ENCODE assay signal across 17 cellular contexts in genomic region chr6:16199792-16200191, GRCh38. TPM values are rescaled to one million over a fixed set of nuclear protein-coding genes. Genes with fewer than 3 reads are reported as not detected.
DNase-seq lines count a peak whose midpoint lies in the region; ATAC-seq and TF ChIP-seq lines count a peak whose summit lies in the region.
"Had no signal": no experiment of that assay in that cellular context is flagged by ENCODE, and none has a peak within 500 bp of the region (broad histone marks: within the 10 kb centered on the region; RNA-seq: fewer than 3 reads in every experiment).

No MANE protein-coding gene starts in this region.

- CTCF ChIA-PET in OCI-LY7 (lab: Charles Lee; ENCODE audit: unreplicated experiment), result no interaction called here

- H3K9ac ChIP-seq in skeletal muscle satellite cell (ENCODE audit: low read depth, low read length), result no peak overlapping the region

- intact Hi-C loops in OCI-LY7 (cut with micrococcal nuclease; ENCODE audit: unreplicated experiment), result no loop called here

- DNase-seq in HFFc6 (no peak), OCI-LY7 (ENCODE audit: low spot score) (no peak), glutamatergic neuron (peak; percentile 71), Kasumi-1 (lab: John Stamatoyannopoulos, UW) (no peak)
- no peak for DNase-seq in activated CD4-positive, alpha-beta T cell treated with anti-CD3 and anti-CD28 coated beads, Interleukin-2, amount 50 U/mL, for 1 hour
- DNase-seq: activated CD4-positive, alpha-beta T cell treated with anti-CD3 and anti-CD28 coated beads, Interleukin-2, amount 50 U/mL, for 48 hours; activated naive CD4-positive, alpha-beta T cell treated with anti-CD3 and anti-CD28 coated beads, Interleukin-2, amount 50 U/mL, for 16 hours; KG1; NCI-H1048; NCI-H2107; occipital lobe; RPMI8226; stomach had no signal

- ATAC-seq in GM21367 (IDR thresholded peaks at IDR 0.05; ENCODE audit: unreplicated experiment) (no peak), HG03521 (IDR thresholded peaks at IDR 0.05; ENCODE audit: unreplicated experiment) (no peak)

- H3K27me3 Mint-ChIP-seq in HFFc6 (ENCODE audit: insufficient read depth) (peaks cover 23% of the 10 kb centered on the region), glutamatergic neuron (ENCODE audit: unreplicated experiment) (no peaks in the 10 kb centered on the region)

- H3K4me2 ChIP-seq in OCI-LY7 (ENCODE audit: low read length) (peak overlapping the region; percentile 10; the same call in 1 of the 2 replicates), skeletal muscle satellite cell (ENCODE audit: low read length) (peak overlapping the region; percentile 62)

- H3K4me3 ChIP-seq in OCI-LY7 (ENCODE audit: low read depth, low read length, poor library complexity, severe bottlenecking) (no peak overlapping the region), skeletal muscle satellite cell (ENCODE audit: low read length) (no peak overlapping the region)
- H3K4me3 ChIP-seq: HAP-1 had no signal

- H3K36me3 ChIP-seq in OCI-LY7 (ENCODE audit: insufficient read depth, low read length) (no peaks in the 10 kb centered on the region), skeletal muscle satellite cell (ENCODE audit: insufficient read depth, low read length) (no peaks in the 10 kb centered on the region)
- H3K36me3 ChIP-seq: HAP-1, stomach had no signal

- H3K4me3 Mint-ChIP-seq in HFFc6, result peak overlapping the region; percentile 66; the same call in 1 of the 2 replicates
- peak overlapping the region; percentile 27 for H3K4me3 Mint-ChIP-seq in glutamatergic neuron (ENCODE audit: unreplicated experiment)

- H3K9me3 ChIP-seq in OCI-LY7 (ENCODE audit: low read length) (no peaks in the 10 kb centered on the region; the same call in 1 of the 2 replicates), skeletal muscle satellite cell (replicated peaks; ENCODE audit: low read length) (no peaks in the 10 kb centered on the region)
- H3K9me3 ChIP-seq: HAP-1, stomach had no signal

- H3K27ac Mint-ChIP-seq in HFFc6 (no peak overlapping the region), glutamatergic neuron (ENCODE audit: unreplicated experiment) (peak overlapping the region; percentile 71)

- POLR2A ChIA-PET in OCI-LY7 (lab: Charles Lee), result interaction anchor here (0.6 kb wide), 2 partner anchors 30 to 94 kb away, joined by 3 to 6 read pairs; no protein-coding TSS in a partner anchor

- H3K4me1 ChIP-seq in OCI-LY7 (ENCODE audit: insufficient read depth, low read length, poor library complexity, severe bottlenecking), result peaks cover 6% of the 10 kb centered on the region
- peaks cover 7% of the 10 kb centered on the region for H3K4me1 ChIP-seq in skeletal muscle satellite cell (ENCODE audit: control insufficient read depth, insufficient read depth, low read length)
- H3K4me1 ChIP-seq: HAP-1 had no signal

- H2AFZ ChIP-seq in OCI-LY7 (ENCODE audit: low read length), result no peak overlapping the region

- H3K9me3 Mint-ChIP-seq in HFFc6 (no peaks in the 10 kb centered on the region), glutamatergic neuron (ENCODE audit: unreplicated experiment) (peaks cover 7% of the 10 kb centered on the region)

- no peaks in the 10 kb centered on the region for H3K9me2 ChIP-seq in OCI-LY7 (ENCODE audit: insufficient read depth, low read length)

- no peaks in the 10 kb centered on the region for H4K20me1 ChIP-seq in OCI-LY7 (ENCODE audit: insufficient read depth, low read length)

- TF ChIP-seq CTCF in HFFc6 (IDR thresholded peaks at IDR 0.05), result no peak
- TF ChIP-seq CTCF in OCI-LY7 (conservative IDR thresholded peaks at IDR 0.05; ENCODE audit: low read length), result no peak
- no peak for TF ChIP-seq CTCF in glutamatergic neuron (IDR thresholded peaks at IDR 0.05; ENCODE audit: partially characterized antibody, unreplicated experiment)

- BruUV-seq in OCI-LY7 (replicated peaks; lab: Mats Ljungman, UMichigan), result no TSS peak

- H3K79me2 ChIP-seq in OCI-LY7 (ENCODE audit: insufficient read depth, low read depth, low read length), result no peaks in the 10 kb centered on the region

- H3K4me1 Mint-ChIP-seq in HFFc6 (ENCODE audit: low read depth) (peaks cover 12% of the 10 kb centered on the region), glutamatergic neuron (ENCODE audit: low read depth, unreplicated experiment) (peaks cover 19% of the 10 kb centered on the region)

- H3K36me3 Mint-ChIP-seq in HFFc6 (ENCODE audit: low read depth), result no peaks in the 10 kb centered on the region
- H3K36me3 Mint-ChIP-seq in glutamatergic neuron (ENCODE audit: unreplicated experiment), result no peaks in the 10 kb centered on the region

- peaks cover 21% of the 10 kb centered on the region for H3K27me3 ChIP-seq in skeletal muscle satellite cell (ENCODE audit: control insufficient read depth, insufficient read depth, low read length)
- H3K27me3 ChIP-seq: stomach had no signal

- H3K27ac ChIP-seq in OCI-LY7 (ENCODE audit: low read depth, low read length, poor library complexity, severe bottlenecking), result no peak overlapping the region
- H3K27ac ChIP-seq: stomach had no signal

RNA-seq across cellular contexts. Expression of gene GMPR, which starts 38.6 kb away (rescaled TPM):
- 1 to 10 TPM; 4.7 to 9.1 (median 5.4) TPM for total RNA-seq in HFFc6 (2021; fragmentation: NEBNext Ultra II Directional; extraction: Animal tissue kit (Norgen Biotek cat#: 25700))
- not detected in 2 replicates for total RNA-seq in OCI-LY7 (2014; rRNA removed; shearing (Covaris generic))
- total RNA-seq in OCI-LY7 (2022) (not detected in 2 replicates), glutamatergic neuron (ENCODE audit: unreplicated experiment) (5.0 TPM)
- total RNA-seq in skeletal muscle satellite cell (2012; rRNA removed), result 0.25 and 2.2 TPM in 2 replicates
